ENCODE assay signal across 19 cellular contexts in the genomic region with DNA sequence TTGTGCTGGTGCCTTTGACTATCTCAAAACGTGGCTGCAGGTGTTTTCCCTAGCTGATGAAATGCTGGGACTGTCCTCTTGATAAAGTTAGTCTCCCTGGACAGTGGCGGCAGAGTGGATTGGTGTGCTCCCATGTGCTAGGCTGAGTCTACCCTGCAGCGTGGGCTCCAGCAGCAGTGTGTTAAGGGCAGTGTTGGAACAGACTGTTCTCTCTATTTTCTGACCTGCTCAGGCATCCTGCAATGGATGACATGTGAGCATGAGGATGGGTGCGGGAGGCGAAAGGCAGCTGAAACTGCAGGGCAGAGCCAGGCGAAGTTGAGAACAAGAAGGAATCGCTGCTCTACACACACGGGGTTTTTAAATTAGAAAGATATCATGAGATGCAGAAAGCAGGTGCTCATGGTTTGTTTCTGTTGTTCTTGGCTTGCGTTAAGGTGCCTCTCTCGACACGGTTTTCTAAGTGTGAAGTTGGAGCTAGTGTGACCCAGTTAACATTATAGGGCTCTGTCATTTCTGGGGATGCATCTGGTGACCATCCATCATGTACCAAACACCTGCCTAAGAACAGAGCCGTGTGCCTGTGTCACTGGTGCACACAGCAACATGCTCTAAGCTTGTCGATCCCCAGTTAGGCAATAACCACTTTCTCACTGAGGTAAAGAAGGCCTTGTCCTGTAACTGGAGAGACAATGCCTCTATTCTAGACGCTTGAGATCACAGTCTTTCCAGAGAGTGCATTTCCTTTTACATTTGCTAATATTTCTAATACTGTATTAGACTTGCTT.
"Had no signal": no experiment of that assay in that cellular context is flagged by ENCODE, and none has a peak within 500 bp of the region (broad histone marks: within the 10 kb centered on the region; RNA-seq: fewer than 3 reads in every experiment).

No MANE protein-coding gene starts in this region.

- H3K36me3 ChIP-seq: stomach, transverse colon had no signal

- FAIRE-seq: kidney had no signal

- H3K4me3 ChIP-seq: stomach, transverse colon had no signal

- H3K27me3 ChIP-seq: stomach, transverse colon had no signal

- H3K4me1 ChIP-seq: transverse colon had no signal

- DNase-seq: activated CD4-positive, alpha-beta T cell treated with anti-CD3 and anti-CD28 coated beads, Interleukin-2, amount 10 ng/mL, durations not matched to agents 24 days and 14 days; activated CD8-positive, alpha-beta memory T cell treated with anti-CD3 and anti-CD28 coated beads, Interleukin-2, amount 50 U/mL, for 4 hours; activated CD8-positive, alpha-beta T cell treated with anti-CD3 and anti-CD28 coated beads, Interleukin-2, amount 10 ng/mL, durations not matched to agents 7 days and 5 days; activated gamma-delta T cell; activated T-cell treated with anti-CD3 and anti-CD28 coated beads, Interleukin-2, amount 50 U/mL, for 48 hours; central memory CD4-positive, alpha-beta T cell; cortex of kidney; effector memory CD4-positive, alpha-beta T cell; foreskin fibroblast; kidney; nephron progenitor cell; occipital lobe; SIG-M5; stimulated activated CD4-positive, alpha-beta T cell treated with anti-CD3 and anti-CD28 coated beads, Interleukin-1b, Interleukin-23, amount 100 ng/mL, for 48 hours; stomach; T-helper 2 cell; transverse colon had no signal

- ATAC-seq: activated CD8-positive, alpha-beta T cell treated with anti-CD3 and anti-CD28 coated beads, Interleukin-2, amount 10 ng/mL, durations not matched to agents 7 days and 5 days; activated naive CD4-positive, alpha-beta T cell treated with anti-CD3 and anti-CD28 coated beads, Interleukin-2, amount 50 U/mL, for 72 hours; WTC11 had no signal

- H3K27ac ChIP-seq: stomach, transverse colon had no signal
